In genomic region chr1:30923597-30923996, GRCh38 we compare ENCODE assay signal across 14 cellular contexts.
"Had no signal": no experiment of that assay in that cellular context is flagged by ENCODE, and none has a peak within 500 bp of the region (broad histone marks: within the 10 kb centered on the region; RNA-seq: fewer than 3 reads in every experiment).

No MANE protein-coding gene starts in this region.

- H3K4me3 Mint-ChIP-seq: activated naive CD8-positive, alpha-beta T cell; T-helper 17 cell had no signal

- H3K27ac ChIP-seq: cardiac muscle cell, colonic mucosa, hepatocyte, suprapubic skin, upper lobe of right lung had no signal

- H3K36me3 ChIP-seq: cardiac muscle cell, colonic mucosa, suprapubic skin, upper lobe of right lung had no signal

- H2AFZ ChIP-seq: hepatocyte had no signal

- FAIRE-seq: endothelial cell of umbilical vein, TTC549 had no signal

- H3K79me2 ChIP-seq: hepatocyte had no signal

- H3K27ac Mint-ChIP-seq: activated naive CD8-positive, alpha-beta T cell; T-helper 17 cell had no signal

- H3K4me3 ChIP-seq: cardiac muscle cell, colonic mucosa, hepatocyte, suprapubic skin, upper lobe of right lung had no signal

- H3K4me2 ChIP-seq: hepatocyte had no signal

- H3K4me1 ChIP-seq: suprapubic skin, upper lobe of right lung had no signal

- DNase-seq: activated CD4-positive, alpha-beta T cell treated with anti-CD3 and anti-CD28 coated beads, Interleukin-2, amount 50 U/mL, for 1 hour; activated CD4-positive, CD25-positive, alpha-beta regulatory T cell; activated T-cell treated with anti-CD3 and anti-CD28 coated beads, Interleukin-2, amount 50 U/mL, for 1 hour; colonic mucosa; stimulated activated CD4-positive, alpha-beta T cell treated with anti-CD3 and anti-CD28 coated beads, Interleukin-2, amount 100 ng/mL, for 48 hours; stimulated activated naive CD8-positive, alpha-beta T cell treated with anti-CD3 and anti-CD28 coated beads, Interleukin-15, Interleukin-2, amounts not matched to agents 100 U/mL and 50 U/mL, for 24 hours; T-helper 17 cell; upper lobe of right lung had no signal

- H3K36me3 Mint-ChIP-seq: activated naive CD8-positive, alpha-beta T cell had no signal

- H3K27me3 ChIP-seq: cardiac muscle cell, colonic mucosa, hepatocyte, suprapubic skin, upper lobe of right lung had no signal

- H3K9me3 ChIP-seq: colonic mucosa, suprapubic skin, upper lobe of right lung had no signal
